In genomic region chr1:204713541-204713940, GRCh38 we compare ENCODE assay signal across 15 cellular contexts. TPM values are rescaled to one million over a fixed set of nuclear protein-coding genes. Genes with fewer than 3 reads are reported as not detected.
"Had no signal": no experiment of that assay in that cellular context is flagged by ENCODE, and none has a peak within 500 bp of the region (broad histone marks: within the 10 kb centered on the region; RNA-seq: fewer than 3 reads in every experiment).

No MANE protein-coding gene starts in this region.

- H3K4me1 ChIP-seq: body of pancreas, lower lobe of right lung, thyroid gland, uterus had no signal

- H3K27ac ChIP-seq: body of pancreas, lower lobe of right lung, thyroid gland, uterus had no signal

- H3K9me3 ChIP-seq: body of pancreas, lower lobe of right lung, thyroid gland, uterus had no signal

- H3K36me3 ChIP-seq: lower lobe of right lung, thyroid gland, uterus had no signal

- DNase-seq: activated B cell treated with CpG ODN at 0.5 μM for 24 hours; activated CD4-positive, alpha-beta T cell treated with anti-CD3 and anti-CD28 coated beads, Interleukin-2, amount 10 ng/mL, durations not matched to agents 7 days and 5 days; activated naive CD4-positive, alpha-beta T cell treated with anti-CD3 and anti-CD28 coated beads, Interleukin-2, amount 10 ng/mL, durations not matched to agents 7 days and 5 days; activated T-cell treated with anti-CD3 and anti-CD28 coated beads for 4 hours; body of pancreas; endodermal cell; lower lobe of right lung; naive thymus-derived CD8-positive, alpha-beta T cell; nucleus accumbens; right cardiac atrium; small intestine; thyroid gland; uterus had no signal

- H3K27me3 ChIP-seq: body of pancreas, thyroid gland had no signal

- H3K4me3 ChIP-seq: body of pancreas, lower lobe of right lung, thyroid gland, uterus had no signal

RNA-seq across cellular contexts. Expression of gene LRRN2, which starts 28.0 kb away (rescaled TPM):
- total RNA-seq: activated B cell treated with CpG ODN at 0.5 μM for 24 hours; activated CD4-positive, alpha-beta T cell treated with anti-CD3 and anti-CD28 coated beads, Interleukin-2, amount 10 ng/mL, durations not matched to agents 7 days and 5 days; activated T-helper 2 cell treated with anti-CD3 and anti-CD28 coated beads, Interferon-gamma antibody, Interleukin-2, Interleukin-4, amounts not matched to agents 10 μg/mL and 5 μg/mL and 100 μg/mL, durations not matched to agents 14 hours and 24 hours and 36 hours; glomerular endothelial cell; naive thymus-derived CD8-positive, alpha-beta T cell had no signal
